In the genomic region with DNA sequence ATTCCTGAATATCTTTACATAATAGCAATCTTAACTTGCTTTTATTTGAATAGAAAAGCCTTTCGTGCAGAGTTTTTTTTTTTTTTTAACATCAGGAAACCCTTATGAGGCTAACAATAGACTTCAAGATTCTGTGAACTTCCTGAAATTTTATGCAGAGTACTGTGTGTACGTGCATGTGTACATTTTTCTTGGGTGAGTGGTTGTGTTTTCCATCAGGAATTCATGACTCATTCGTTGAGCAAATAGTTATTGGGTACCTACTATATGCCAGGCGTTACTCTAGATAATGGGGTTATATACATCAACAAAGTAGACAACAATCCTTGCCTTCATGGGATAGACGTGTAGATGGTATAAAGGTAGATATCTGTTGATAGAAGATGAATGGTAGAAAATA, we compare ENCODE assay signal across 12 cellular contexts. TPM values are rescaled to one million over a fixed set of nuclear protein-coding genes. Genes with fewer than 3 reads are reported as not detected.
DNase-seq lines count a peak whose midpoint lies in the region; ATAC-seq and TF ChIP-seq lines count a peak whose summit lies in the region.
"Had no signal": no experiment of that assay in that cellular context is flagged by ENCODE, and none has a peak within 500 bp of the region (broad histone marks: within the 10 kb centered on the region; RNA-seq: fewer than 3 reads in every experiment).

No MANE protein-coding gene starts in this region.

- no peaks in the 10 kb centered on the region for H3K9me3 Mint-ChIP-seq in natural killer cell treated with Interleukin-12 subunit alpha and Interleukin-12 subunit beta and Interleukin-15 and Interleukin-18, amount 100 ng/mL, for 72 hours
- H3K9me3 Mint-ChIP-seq: neural crest cell had no signal

- no peaks in the 10 kb centered on the region for H3K27me3 Mint-ChIP-seq in natural killer cell treated with Interleukin-12 subunit alpha and Interleukin-12 subunit beta and Interleukin-15 and Interleukin-18, amount 100 ng/mL, for 72 hours

- H3K4me3 ChIP-seq in SJSA1 = no peak overlapping the region
- H3K4me3 ChIP-seq in gastroesophageal sphincter = no peak overlapping the region

- no peak for TF ChIP-seq CTCF in gastroesophageal sphincter (IDR thresholded peaks at IDR 0.05)

- H3K4me3 Mint-ChIP-seq in natural killer cell treated with Interleukin-12 subunit alpha and Interleukin-12 subunit beta and Interleukin-15 and Interleukin-18, amount 100 ng/mL, for 72 hours = no peak overlapping the region
- H3K4me3 Mint-ChIP-seq: endodermal cell, neural crest cell had no signal

- TF ChIP-seq POLR2A in gastroesophageal sphincter (IDR thresholded peaks at IDR 0.05) = no peak

- H3K36me3 Mint-ChIP-seq in natural killer cell treated with Interleukin-12 subunit alpha and Interleukin-12 subunit beta and Interleukin-15 and Interleukin-18, amount 100 ng/mL, for 72 hours = peaks cover 29% of the 10 kb centered on the region

- H3K4me1 Mint-ChIP-seq in natural killer cell treated with Interleukin-12 subunit alpha and Interleukin-12 subunit beta and Interleukin-15 and Interleukin-18, amount 100 ng/mL, for 72 hours (ENCODE audit: low read depth in 2 of 2) = peaks cover 3 to 6% of the 10 kb centered on the region in 2 donors
- H3K4me1 Mint-ChIP-seq: neural crest cell had no signal

- H3K27ac ChIP-seq in SJSA1 (peak overlapping the region; percentile 89), gastroesophageal sphincter (peak overlapping the region in 1 of 4 donors; percentile 3)

- peaks cover 23% of the 10 kb centered on the region for H3K4me1 ChIP-seq in SJSA1 (replicated peaks)
- no peaks in the 10 kb centered on the region for H3K4me1 ChIP-seq in gastroesophageal sphincter

- no peaks in the 10 kb centered on the region for H3K36me3 ChIP-seq in SJSA1
- H3K36me3 ChIP-seq in gastroesophageal sphincter = peaks cover 0 to 8% of the 10 kb centered on the region in 2 donors

- ATAC-seq in gastroesophageal sphincter = peak; percentile 43
- ATAC-seq in natural killer cell treated with Interleukin-12 subunit alpha and Interleukin-12 subunit beta and Interleukin-15 and Interleukin-18, amount 100 ng/mL, for 72 hours = no peak
- no peak for ATAC-seq in GM18858 (IDR thresholded peaks at IDR 0.05; ENCODE audit: unreplicated experiment)

- WGBS in gastroesophageal sphincter (ENCODE audit: low coverage in 1 of 2), 2 donors = 47 to 63% methylated on average over 2 to 5 of the region's 5 CpGs

- H3K9me3 ChIP-seq in SJSA1 (replicated peaks) (no peaks in the 10 kb centered on the region), gastroesophageal sphincter (no peaks in the 10 kb centered on the region)

- no peak overlapping the region for H3K27ac Mint-ChIP-seq in natural killer cell treated with Interleukin-12 subunit alpha and Interleukin-12 subunit beta and Interleukin-15 and Interleukin-18, amount 100 ng/mL, for 72 hours
- H3K27ac Mint-ChIP-seq: endodermal cell had no signal

- no peak for TF ChIP-seq EP300 in gastroesophageal sphincter (IDR thresholded peaks at IDR 0.05)

- H3K27me3 ChIP-seq in SJSA1 (replicated peaks) = no peaks in the 10 kb centered on the region
- no peaks in the 10 kb centered on the region for H3K27me3 ChIP-seq in gastroesophageal sphincter

- DNase-seq in NOMO-1 (lab: John Stamatoyannopoulos, UW; ENCODE audit: unreplicated experiment in 2 of 2) = peak; percentile 16 to 47
- no peak for DNase-seq in NOMO-1 treated with dmso at 0.1 percent for 144 hours (lab: John Stamatoyannopoulos, UW; ENCODE audit: unreplicated experiment)
- DNase-seq in SJSA1 (ENCODE audit: low read depth in 1 of 2, low spot score in 2 of 2) = peak; percentile 48 to 82
- peak; percentile 24 for DNase-seq in stromal cell of bone marrow (ENCODE audit: low read depth)
- DNase-seq in natural killer cell treated with Interleukin-12 subunit alpha and Interleukin-12 subunit beta and Interleukin-15 and Interleukin-18, amount 100 ng/mL, for 72 hours (ENCODE audit: low spot score) = no peak
- DNase-seq in islet precursor cell = no peak
- DNase-seq: endodermal cell; NCI-H69; stimulated activated naive CD4-positive, alpha-beta T cell treated with Interleukin-2 at 50 U/mL for 16 hours had no signal

RNA-seq across cellular contexts. Expression of gene MRPL1, which starts 59.1 kb away (rescaled TPM):
- 42.4 and 48.4 TPM in 2 replicates for total RNA-seq in SJSA1 (2014; rRNA removed; shearing (Covaris generic))
- 10 to 100 TPM; 17.1 to 25.6 (median 20.4) TPM for total RNA-seq in gastroesophageal sphincter
- total RNA-seq in natural killer cell treated with Interleukin-12 subunit alpha and Interleukin-12 subunit beta and Interleukin-15 and Interleukin-18, amount 100 ng/mL, for 72 hours = 10 to 100 TPM; 39.6 to 53.1 TPM

Comparison
In these comparisons a context has a peak if more than half of its experiments do, and no peak if none do; other contexts are left out.
1. DNase-seq: peak in NOMO-1 (2 of 2), SJSA1 (2 of 2) and stromal cell of bone marrow (single experiment); none in NOMO-1 treated with dmso at 0.1 percent for 144 hours (single experiment), natural killer cell treated with Interleukin-12 subunit alpha and Interleukin-12 subunit beta and Interleukin-15 and Interleukin-18, amount 100 ng/mL, for 72 hours (single experiment) and islet precursor cell (single experiment).